17 cellular contexts compared by ENCODE assay signal in genomic region chr17:41553987-41554680, GRCh38. TPM values are rescaled to one million over a fixed set of nuclear protein-coding genes. Genes with fewer than 3 reads are reported as not detected.
A peak's percentile ranks its signal among the peaks of the same experiment; 100 is the strongest.
DNase-seq lines count a peak whose midpoint lies in the region; ATAC-seq, FAIRE-seq and TF ChIP-seq lines count a peak whose summit lies in the region.
"Had no signal": no experiment of that assay in that cellular context is flagged by ENCODE, and none has a peak within 500 bp of the region (broad histone marks: within the 10 kb centered on the region; RNA-seq: fewer than 3 reads in every experiment).

No MANE protein-coding gene starts in this region.

- H3K4me3 ChIP-seq in astrocyte (ENCODE audit: insufficient read depth, low read depth, low read length) (no peak overlapping the region), gastrocnemius medialis (no peak overlapping the region)
- H3K4me3 ChIP-seq: HAP-1 had no signal

- H3K9me3 ChIP-seq in astrocyte (ENCODE audit: insufficient read depth, low read depth, low read length) = no peaks in the 10 kb centered on the region
- no peaks in the 10 kb centered on the region for H3K9me3 ChIP-seq in gastrocnemius medialis
- H3K9me3 ChIP-seq: HAP-1 had no signal

- no peak overlapping the region for H3K9ac ChIP-seq in astrocyte (ENCODE audit: low read length)

- DNase-seq in astrocyte (ENCODE audit: low read depth) = no peak
- no peak for DNase-seq in progenitor cell of endocrine pancreas (ENCODE audit: low spot score, unreplicated experiment)
- no peak for DNase-seq in gastrocnemius medialis
- DNase-seq: activated CD4-positive, alpha-beta T cell treated with anti-CD3 and anti-CD28 coated beads, Interleukin-2, amount 50 U/mL, for 1 hour; activated naive CD4-positive, alpha-beta T cell treated with anti-CD3 and anti-CD28 coated beads, Interleukin-2, amount 10 ng/mL, durations not matched to agents 7 days and 5 days; AML-193; EL; hypothalamus; NCI-H1092; NCI-H2107; NCI-H524 had no signal

- no peak for TF ChIP-seq POLR2A in gastrocnemius medialis (IDR thresholded peaks at IDR 0.05)

- no peak for TF ChIP-seq CTCF in astrocyte (IDR thresholded peaks at IDR 0.05; ENCODE audit: insufficient read depth, low read depth, low read length)
- no peak for TF ChIP-seq CTCF in progenitor cell of endocrine pancreas (IDR thresholded peaks at IDR 0.05; ENCODE audit: unreplicated experiment)
- TF ChIP-seq CTCF in gastrocnemius medialis (IDR thresholded peaks at IDR 0.05 in 4 of 5, conservative IDR thresholded peaks at IDR 0.05 in 1 of 5) = no peak

- no peak for FAIRE-seq in astrocyte (lab: Jason Lieb, UNC)

- no peaks in the 10 kb centered on the region for H3K79me2 ChIP-seq in astrocyte (ENCODE audit: insufficient read depth, low read length)

- H3K9me3 Mint-ChIP-seq in astrocyte (ENCODE audit: unreplicated experiment) (no peaks in the 10 kb centered on the region), progenitor cell of endocrine pancreas (ENCODE audit: low read depth) (no peaks in the 10 kb centered on the region)
- H3K9me3 Mint-ChIP-seq: activated naive CD4-positive, alpha-beta T cell treated with anti-CD3 and anti-CD28 coated beads, Interleukin-2, amount 10 ng/mL, durations not matched to agents 7 days and 5 days; nephron; stimulated activated memory B cell treated with anti-CD40 and anti-IgM and Interleukin-4, amounts not matched to agents 10 μg/mL and 1 μg/mL and 100 μg/mL, for 72 hours had no signal

- peaks cover 31% of the 10 kb centered on the region for H3K27me3 Mint-ChIP-seq in astrocyte (ENCODE audit: low read depth, unreplicated experiment)
- peaks cover 39% of the 10 kb centered on the region for H3K27me3 Mint-ChIP-seq in progenitor cell of endocrine pancreas

- H3K27me3 ChIP-seq in astrocyte (ENCODE audit: insufficient read depth, low read length) (peaks cover 13% of the 10 kb centered on the region), gastrocnemius medialis (peaks cover 0 to 2% (median 0%) of the 10 kb centered on the region in 3 donors)

- H3K4me1 Mint-ChIP-seq in astrocyte (ENCODE audit: low read depth, unreplicated experiment) (peaks cover 4% of the 10 kb centered on the region), progenitor cell of endocrine pancreas (ENCODE audit: low read depth) (peaks cover 12% of the 10 kb centered on the region)

- in situ Hi-C loops in gastrocnemius medialis (cut with MboI; ENCODE audit: low sequenced_read_pairs in 4 of 4) = loop anchor here (5.0 to 25.0 kb wide), 4 partner anchors 91 to 667 kb away; partner anchors contain the start of gene KRT20 (in 1 of the 4)

- intact Hi-C loops in gastrocnemius medialis (cut with DNase I; ENCODE audit: low total_unique reads) = no loop called here

- no peak overlapping the region for H3K4me3 Mint-ChIP-seq in astrocyte (ENCODE audit: unreplicated experiment)
- no peak overlapping the region for H3K4me3 Mint-ChIP-seq in progenitor cell of endocrine pancreas (ENCODE audit: low read depth)
- H3K4me3 Mint-ChIP-seq: activated naive CD4-positive, alpha-beta T cell treated with anti-CD3 and anti-CD28 coated beads, Interleukin-2, amount 10 ng/mL, durations not matched to agents 7 days and 5 days; nephron; stimulated activated memory B cell treated with anti-CD40 and anti-IgM and Interleukin-4, amounts not matched to agents 10 μg/mL and 1 μg/mL and 100 μg/mL, for 72 hours had no signal

- H3K27ac ChIP-seq in astrocyte (ENCODE audit: low read depth, low read length) (no peak overlapping the region), gastrocnemius medialis (no peak overlapping the region)

- peaks cover 15% of the 10 kb centered on the region for H3K4me1 ChIP-seq in astrocyte (ENCODE audit: insufficient read depth, low read length)
- peaks cover under 1 to 5% of the 10 kb centered on the region in 2 donors for H3K4me1 ChIP-seq in gastrocnemius medialis
- H3K4me1 ChIP-seq: HAP-1 had no signal

- no peak overlapping the region for H2AFZ ChIP-seq in astrocyte (ENCODE audit: low read depth, low read length)

- peak overlapping the region; percentile 36 for H3K27ac Mint-ChIP-seq in astrocyte (ENCODE audit: unreplicated experiment)
- H3K27ac Mint-ChIP-seq in progenitor cell of endocrine pancreas = peak overlapping the region; percentile 46
- H3K27ac Mint-ChIP-seq: activated naive CD4-positive, alpha-beta T cell treated with anti-CD3 and anti-CD28 coated beads, Interleukin-2, amount 10 ng/mL, durations not matched to agents 7 days and 5 days; stimulated activated memory B cell treated with anti-CD40 and anti-IgM and Interleukin-4, amounts not matched to agents 10 μg/mL and 1 μg/mL and 100 μg/mL, for 72 hours had no signal

- no peak overlapping the region for H3K4me2 ChIP-seq in astrocyte (ENCODE audit: low read length)

- ATAC-seq in gastrocnemius medialis (no peak), HG03135 (IDR thresholded peaks at IDR 0.05; ENCODE audit: unreplicated experiment) (no peak)
- ATAC-seq: stimulated activated memory B cell treated with anti-CD40 and anti-IgM and Interleukin-4, amounts not matched to agents 10 μg/mL and 1 μg/mL and 100 μg/mL, for 72 hours had no signal

- H3K36me3 Mint-ChIP-seq in astrocyte (ENCODE audit: low read depth, unreplicated experiment) (no peaks in the 10 kb centered on the region), progenitor cell of endocrine pancreas (ENCODE audit: insufficient read depth) (no peaks in the 10 kb centered on the region)
- H3K36me3 Mint-ChIP-seq: activated naive CD4-positive, alpha-beta T cell treated with anti-CD3 and anti-CD28 coated beads, Interleukin-2, amount 10 ng/mL, durations not matched to agents 7 days and 5 days; stimulated activated memory B cell treated with anti-CD40 and anti-IgM and Interleukin-4, amounts not matched to agents 10 μg/mL and 1 μg/mL and 100 μg/mL, for 72 hours had no signal

- no peaks in the 10 kb centered on the region for H3K36me3 ChIP-seq in astrocyte (ENCODE audit: insufficient read depth, low read length)
- H3K36me3 ChIP-seq in gastrocnemius medialis = no peaks in the 10 kb centered on the region
- H3K36me3 ChIP-seq: HAP-1 had no signal

- H4K20me1 ChIP-seq in astrocyte (ENCODE audit: insufficient read depth, low read length) = no peaks in the 10 kb centered on the region

RNA-seq across cellular contexts. Expression of gene KRT9, which starts 17.7 kb away (rescaled TPM):
- total RNA-seq in astrocyte (0.09 TPM in 1 of 2 replicates, not detected in the other), progenitor cell of endocrine pancreas (not detected in 2 replicates), gastrocnemius medialis (not detected)
- total RNA-seq: mesenteric fat pad, pulmonary artery endothelial cell had no signal

RNA-seq across cellular contexts. Expression of gene KRT19, which starts 26.0 kb away (rescaled TPM):
- total RNA-seq in astrocyte (113 and 210 TPM in 2 replicates), progenitor cell of endocrine pancreas (398 and 429 TPM in 2 replicates), gastrocnemius medialis (10 to 100 TPM in 1 of 4 donors, 1 to 10 TPM in 1, under 1 TPM in 1, not detected in 1; 0.53 to 11.0 (median 3.6) TPM)

RNA-seq across cellular contexts. Expression of gene KRT14, which starts 32.6 kb away (rescaled TPM):
- total RNA-seq in astrocyte (1.0 and 2.2 TPM in 2 replicates), progenitor cell of endocrine pancreas (not detected in 2 replicates), gastrocnemius medialis (not detected)

RNA-seq across cellular contexts. Expression of gene KRT15, which starts 35.4 kb away (rescaled TPM):
- total RNA-seq in astrocyte = 0.26 and 0.79 TPM in 2 replicates
- 2.9 TPM in 2 replicates for total RNA-seq in progenitor cell of endocrine pancreas
- total RNA-seq in gastrocnemius medialis = not detected
- total RNA-seq: mesenteric fat pad had no signal

RNA-seq across cellular contexts. Expression of gene KRT13, which starts 48.7 kb away (rescaled TPM):
- total RNA-seq in astrocyte = not detected in 2 replicates
- total RNA-seq in progenitor cell of endocrine pancreas = not detected in 2 replicates
- not detected for total RNA-seq in gastrocnemius medialis
- total RNA-seq: mesenteric fat pad, pulmonary artery endothelial cell had no signal
